20 cellular contexts compared by ENCODE assay signal in genomic region chr16:5446623-5447240, GRCh38.
DNase-seq lines count a peak whose midpoint lies in the region; ATAC-seq and TF ChIP-seq lines count a peak whose summit lies in the region.
"Had no signal": no experiment of that assay in that cellular context is flagged by ENCODE, and none has a peak within 500 bp of the region (broad histone marks: within the 10 kb centered on the region; RNA-seq: fewer than 3 reads in every experiment).

No MANE protein-coding gene starts in this region.

- H3K4me1 Mint-ChIP-seq in endodermal cell (peaks cover 30% of the 10 kb centered on the region), type B pancreatic cell (ENCODE audit: unreplicated experiment) (peaks cover 4% of the 10 kb centered on the region)
- H3K4me1 Mint-ChIP-seq in stimulated activated effector memory CD8-positive, alpha-beta T cell treated with anti-CD3 and anti-CD28 coated beads, Interleukin-12 subunit alpha, Interleukin-12 subunit beta, amount 100 ng/mL, for 72 hours = no peaks in the 10 kb centered on the region
- H3K4me1 Mint-ChIP-seq: CD14-positive monocyte; CD4-positive, alpha-beta memory T cell; IgD-negative memory B cell had no signal

- 52% methylated on average over 8 of the region's 8 CpGs; no CpG with 5 or more reads in 1 of the 2 experiments for WGBS in endodermal cell (ENCODE audit: insufficient coverage in 1 of 2, insufficient read length in 1 of 2), 2 experiments
- no CpG with 5 or more reads among the region's 8 CpGs for WGBS in mesendoderm (ENCODE audit: extremely low coverage, insufficient coverage, low lambda C conversion rate)

- H3K4me3 ChIP-seq in HUES6 (ENCODE audit: low read depth, low read length) (0 out of 2 replicates have a peak overlapping the region, but pooled peaks have one; percentile 5), endodermal cell (ENCODE audit: low read length) (no peak overlapping the region), mesendoderm (ENCODE audit: low read length) (no peak overlapping the region)
- H3K4me3 ChIP-seq: BLaER1, GM12878 had no signal

- H2BK15ac ChIP-seq in mesendoderm (replicated peaks; ENCODE audit: low read depth) = no peak overlapping the region

- TF ChIP-seq CTCF in endodermal cell (conservative IDR thresholded peaks at IDR 0.05) (no peak), type B pancreatic cell (conservative IDR thresholded peaks at IDR 0.05) (no peak)

- no peak overlapping the region for H2AK5ac ChIP-seq in mesendoderm (ENCODE audit: low read length)

- H3K9ac ChIP-seq in HUES6 (ENCODE audit: low read length) (no peak overlapping the region), endodermal cell (ENCODE audit: extremely low read depth, low read length, poor library complexity, severe bottlenecking) (no peak overlapping the region), mesendoderm (ENCODE audit: low read length) (no peak overlapping the region)
- H3K9ac ChIP-seq: BLaER1 had no signal

- H3K79me1 ChIP-seq in mesendoderm (ENCODE audit: low read length) = no peaks in the 10 kb centered on the region

- H3K4me1 ChIP-seq in HUES6 (ENCODE audit: control insufficient read depth, insufficient read depth, low read length) (peaks cover 37% of the 10 kb centered on the region), endodermal cell (ENCODE audit: control insufficient read depth, insufficient read depth, low read length) (no peaks in the 10 kb centered on the region), mesendoderm (ENCODE audit: control insufficient read depth, low read depth, low read length) (peaks cover 3% of the 10 kb centered on the region)
- H3K4me1 ChIP-seq: BLaER1 had no signal

- intact Hi-C loops in head of caudate nucleus (cut with DNase I) = no loop called here

- H3K9me3 Mint-ChIP-seq in endodermal cell = peaks cover 4% of the 10 kb centered on the region
- peaks cover 3% of the 10 kb centered on the region for H3K9me3 Mint-ChIP-seq in stimulated activated effector memory CD8-positive, alpha-beta T cell treated with anti-CD3 and anti-CD28 coated beads, Interleukin-12 subunit alpha, Interleukin-12 subunit beta, amount 100 ng/mL, for 72 hours
- no peaks in the 10 kb centered on the region for H3K9me3 Mint-ChIP-seq in type B pancreatic cell

- no peak overlapping the region for H3K4ac ChIP-seq in mesendoderm (ENCODE audit: low read depth, low read length)

- no peak overlapping the region for H2BK120ac ChIP-seq in mesendoderm (ENCODE audit: low read depth, low read length)

- no peak for ATAC-seq in stimulated activated effector memory CD8-positive, alpha-beta T cell treated with anti-CD3 and anti-CD28 coated beads, Interleukin-12 subunit alpha, Interleukin-12 subunit beta, amount 100 ng/mL, for 72 hours
- ATAC-seq: GM12878, HCT116 had no signal

- H3K79me2 ChIP-seq in mesendoderm (ENCODE audit: control insufficient read depth, insufficient read depth, low read length) = no peaks in the 10 kb centered on the region

- H3K23ac ChIP-seq in mesendoderm (ENCODE audit: low read length) = no peak overlapping the region

- DNase-seq in NCI-H748 (lab: John Stamatoyannopoulos, UW; ENCODE audit: unreplicated experiment) = peak; percentile 5
- DNase-seq in NCI-H748 treated with DMSO at 0.1 percent for 48 hours (lab: John Stamatoyannopoulos, UW) = no peak
- DNase-seq in endodermal cell = peak; percentile 60
- peak; percentile 66 for DNase-seq in mesendoderm
- no peak for DNase-seq in stimulated activated effector memory CD8-positive, alpha-beta T cell treated with anti-CD3 and anti-CD28 coated beads, Interleukin-12 subunit alpha, Interleukin-12 subunit beta, amount 100 ng/mL, for 72 hours (ENCODE audit: low spot score in 2 of 2)
- DNase-seq in type B pancreatic cell (ENCODE audit: extremely low spot score, unreplicated experiment) = no peak
- DNase-seq in head of caudate nucleus = no peak
- DNase-seq: 8988T; CD4-positive, alpha-beta memory T cell; DMS153; DND-41; EL; HFFc6; KBM-7 had no signal

- no peak overlapping the region for H4K5ac ChIP-seq in mesendoderm (ENCODE audit: low read length)

- no peak overlapping the region for H3K4me3 Mint-ChIP-seq in endodermal cell
- H3K4me3 Mint-ChIP-seq in stimulated activated effector memory CD8-positive, alpha-beta T cell treated with anti-CD3 and anti-CD28 coated beads, Interleukin-12 subunit alpha, Interleukin-12 subunit beta, amount 100 ng/mL, for 72 hours = no peak overlapping the region
- H3K4me3 Mint-ChIP-seq in type B pancreatic cell = no peak overlapping the region
- H3K4me3 Mint-ChIP-seq: CD4-positive, alpha-beta memory T cell; HFFc6; IgD-negative memory B cell had no signal

- no peak overlapping the region for H2BK5ac ChIP-seq in mesendoderm (ENCODE audit: low read length)

- H4K8ac ChIP-seq in mesendoderm (ENCODE audit: low read depth, low read length) = no peak overlapping the region

- H3K27me3 ChIP-seq in HUES6 (ENCODE audit: control insufficient read depth, insufficient read depth, low read length) (no peaks in the 10 kb centered on the region; the same call in 1 of the 2 replicates), endodermal cell (ENCODE audit: control insufficient read depth, insufficient read depth, low read length, poor library complexity, severe bottlenecking) (peaks cover 20% of the 10 kb centered on the region), mesendoderm (ENCODE audit: insufficient read depth, low read length, poor library complexity) (no peaks in the 10 kb centered on the region)
- H3K27me3 ChIP-seq: BLaER1 had no signal

- peaks cover 29% of the 10 kb centered on the region for H3K27me3 Mint-ChIP-seq in endodermal cell (ENCODE audit: insufficient read depth)
- H3K27me3 Mint-ChIP-seq in type B pancreatic cell = peaks cover 76% of the 10 kb centered on the region

- H3K27ac Mint-ChIP-seq in endodermal cell (peak overlapping the region; percentile 26), type B pancreatic cell (no peak overlapping the region)
- H3K27ac Mint-ChIP-seq in stimulated activated effector memory CD8-positive, alpha-beta T cell treated with anti-CD3 and anti-CD28 coated beads, Interleukin-12 subunit alpha, Interleukin-12 subunit beta, amount 100 ng/mL, for 72 hours = no peak overlapping the region
- H3K27ac Mint-ChIP-seq: CD14-positive monocyte; CD4-positive, alpha-beta memory T cell; HFFc6 had no signal

- H3K27ac ChIP-seq in HUES6 (ENCODE audit: low read depth, low read length) (no peak overlapping the region), endodermal cell (ENCODE audit: low read depth, low read length) (no peak overlapping the region), mesendoderm (ENCODE audit: low read depth, low read length) (no peak overlapping the region)
- H3K27ac ChIP-seq: BLaER1 had no signal

- no peaks in the 10 kb centered on the region for H3K36me3 ChIP-seq in HUES6 (ENCODE audit: control insufficient read depth, insufficient read depth, low read length)
- no peaks in the 10 kb centered on the region for H3K36me3 ChIP-seq in endodermal cell (ENCODE audit: control insufficient read depth, insufficient read depth, low read length)
- H3K36me3 ChIP-seq in mesendoderm (ENCODE audit: control insufficient read depth, insufficient read depth, low read length) = no peaks in the 10 kb centered on the region
- H3K36me3 ChIP-seq: BLaER1 had no signal

- H3K56ac ChIP-seq in mesendoderm (ENCODE audit: low read length) = no peak overlapping the region

- H3K36me3 Mint-ChIP-seq in endodermal cell (ENCODE audit: low read depth) = no peaks in the 10 kb centered on the region
- H3K36me3 Mint-ChIP-seq in stimulated activated effector memory CD8-positive, alpha-beta T cell treated with anti-CD3 and anti-CD28 coated beads, Interleukin-12 subunit alpha, Interleukin-12 subunit beta, amount 100 ng/mL, for 72 hours = no peaks in the 10 kb centered on the region
- no peaks in the 10 kb centered on the region for H3K36me3 Mint-ChIP-seq in type B pancreatic cell
- H3K36me3 Mint-ChIP-seq: CD14-positive monocyte; CD4-positive, alpha-beta memory T cell; IgD-negative memory B cell had no signal

- no peak overlapping the region for H3K4me2 ChIP-seq in mesendoderm (ENCODE audit: low read length)
- H3K4me2 ChIP-seq: BLaER1 had no signal

- no peak overlapping the region for H3K18ac ChIP-seq in mesendoderm (ENCODE audit: low read length)

- H3K9me3 ChIP-seq in HUES6 (ENCODE audit: control insufficient read depth, insufficient read depth, low read depth, low read length) (no peaks in the 10 kb centered on the region), endodermal cell (ENCODE audit: control insufficient read depth, low read length) (no peaks in the 10 kb centered on the region)
- H3K9me3 ChIP-seq: BLaER1 had no signal

Comparison
In these comparisons a context has a peak if more than half of its experiments do, and no peak if none do; other contexts are left out.
1. DNase-seq: peak in NCI-H748 (single experiment), endodermal cell (single experiment) and mesendoderm (single experiment); none in NCI-H748 treated with DMSO at 0.1 percent for 48 hours (single experiment), stimulated activated effector memory CD8-positive, alpha-beta T cell treated with anti-CD3 and anti-CD28 coated beads, Interleukin-12 subunit alpha, Interleukin-12 subunit beta, amount 100 ng/mL, for 72 hours (0 of 2), type B pancreatic cell (single experiment) and head of caudate nucleus (0 of 42).